25 cellular contexts compared by ENCODE assay signal in the genomic region with DNA sequence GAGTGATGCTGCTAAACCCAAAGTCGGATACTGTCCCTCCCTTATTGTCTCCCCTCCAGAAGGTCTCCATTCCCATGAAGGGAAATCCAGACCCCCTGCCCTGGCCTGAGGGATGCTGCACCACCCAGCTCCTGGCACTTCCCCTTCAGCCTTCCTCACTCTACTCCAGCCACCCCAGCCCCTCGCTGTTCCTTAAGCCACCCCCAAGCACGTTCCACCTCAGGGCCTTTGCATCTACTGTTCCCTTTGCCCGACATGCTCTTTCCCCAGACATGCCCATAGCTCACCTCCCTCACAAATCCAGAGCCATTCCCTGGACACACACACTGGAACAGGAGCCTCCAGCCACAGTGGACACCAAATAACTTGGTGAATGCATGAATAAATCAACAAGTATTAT. TPM values are rescaled to one million over a fixed set of nuclear protein-coding genes. Genes with fewer than 3 reads are reported as not detected.
"Had no signal": no experiment of that assay in that cellular context is flagged by ENCODE, and none has a peak within 500 bp of the region (broad histone marks: within the 10 kb centered on the region; RNA-seq: fewer than 3 reads in every experiment).

No MANE protein-coding gene starts in this region.

- H3K9me3 ChIP-seq: adrenal gland, Peyer's patch, SJSA1 had no signal

- H3K4me1 ChIP-seq: adrenal gland, breast epithelium, Peyer's patch, SJSA1 had no signal

- ATAC-seq: activated T-cell treated with anti-CD3 and anti-CD28 coated beads, Interleukin-2, amount 50 U/mL, for 4 hours; SK-N-SH treated with all-trans-retinoic acid at 6 μM for 48 hours; WTC11 had no signal

- H3K27ac ChIP-seq: adrenal gland, breast epithelium, Peyer's patch, SJSA1 had no signal

- H3K4me3 Mint-ChIP-seq: activated naive CD4-positive, alpha-beta T cell treated with anti-CD3 and anti-CD28 coated beads for 36 hours; activated naive CD8-positive, alpha-beta T cell treated with anti-CD3 and anti-CD28 coated beads, Interleukin-2, amount 10 ng/mL, durations not matched to agents 7 days and 5 days; activated T-cell treated with anti-CD3 and anti-CD28 coated beads, Interleukin-2, amount 50 U/mL, for 4 hours; T-helper 1 cell treated with Interleukin-12 subunit alpha and Interleukin-12 subunit beta and Interleukin-4 antibody, amounts not matched to agents 30 μg/mL and 1 μg/mL, for 36 hours; WTC11 had no signal

- H3K4me3 ChIP-seq: adrenal gland, breast epithelium, Peyer's patch, SJSA1 had no signal

- H3K9me3 Mint-ChIP-seq: activated naive CD4-positive, alpha-beta T cell treated with anti-CD3 and anti-CD28 coated beads for 36 hours; activated naive CD8-positive, alpha-beta T cell treated with anti-CD3 and anti-CD28 coated beads, Interleukin-2, amount 10 ng/mL, durations not matched to agents 7 days and 5 days; activated T-cell treated with anti-CD3 and anti-CD28 coated beads, Interleukin-2, amount 50 U/mL, for 4 hours; T-helper 1 cell treated with Interleukin-12 subunit alpha and Interleukin-12 subunit beta and Interleukin-4 antibody, amounts not matched to agents 30 μg/mL and 1 μg/mL, for 36 hours had no signal

- H3K27me3 ChIP-seq: Peyer's patch had no signal

- H3K36me3 ChIP-seq: adrenal gland, breast epithelium, Peyer's patch, SJSA1 had no signal

- H3K36me3 Mint-ChIP-seq: WTC11 had no signal

- DNase-seq: activated CD4-positive, alpha-beta T cell treated with anti-CD3 and anti-CD28 coated beads for 48 hours; activated CD4-positive, alpha-beta T cell treated with anti-CD3 and anti-CD28 coated beads, Interleukin-2, amount 50 U/mL, for 4 hours; activated CD4-positive, CD25-positive, alpha-beta regulatory T cell treated with anti-CD3 and anti-CD28 coated beads, Interleukin-2, amount 50 U/mL, for 72 hours; activated CD8-positive, alpha-beta memory T cell treated with anti-CD3 and anti-CD28 coated beads for 24 hours; activated gamma-delta T cell; activated naive CD4-positive, alpha-beta T cell treated with anti-CD3 and anti-CD28 coated beads for 36 hours; activated naive CD8-positive, alpha-beta T cell treated with anti-CD3 and anti-CD28 coated beads, Interleukin-2, amount 10 ng/mL, durations not matched to agents 7 days and 5 days; activated T-cell treated with anti-CD3 and anti-CD28 coated beads, Interleukin-2, amount 50 U/mL, for 4 hours; adrenal gland; KG1; NCI-H1048; NCI-H146; NCI-H187 treated with DMSO at 0.1 percent for 48 hours; NCI-H2081 treated with DMSO at 0.1 percent for 48 hours; NCI-H446; NCI-H524; SHP77; SW 1271 had no signal

- H3K27ac Mint-ChIP-seq: activated naive CD4-positive, alpha-beta T cell treated with anti-CD3 and anti-CD28 coated beads for 36 hours; activated naive CD8-positive, alpha-beta T cell treated with anti-CD3 and anti-CD28 coated beads, Interleukin-2, amount 10 ng/mL, durations not matched to agents 7 days and 5 days; T-helper 1 cell treated with Interleukin-12 subunit alpha and Interleukin-12 subunit beta and Interleukin-4 antibody, amounts not matched to agents 30 μg/mL and 1 μg/mL, for 36 hours; WTC11 had no signal

RNA-seq across cellular contexts. Expression of a gene that starts 8.1 kb away (rescaled TPM):
- total RNA-seq: breast epithelium, LHCN-M2, Peyer's patch, SJSA1 had no signal
- polyA plus RNA-seq: adrenal gland had no signal
